ENCODE assay signal across 25 cellular contexts in the genomic region with DNA sequence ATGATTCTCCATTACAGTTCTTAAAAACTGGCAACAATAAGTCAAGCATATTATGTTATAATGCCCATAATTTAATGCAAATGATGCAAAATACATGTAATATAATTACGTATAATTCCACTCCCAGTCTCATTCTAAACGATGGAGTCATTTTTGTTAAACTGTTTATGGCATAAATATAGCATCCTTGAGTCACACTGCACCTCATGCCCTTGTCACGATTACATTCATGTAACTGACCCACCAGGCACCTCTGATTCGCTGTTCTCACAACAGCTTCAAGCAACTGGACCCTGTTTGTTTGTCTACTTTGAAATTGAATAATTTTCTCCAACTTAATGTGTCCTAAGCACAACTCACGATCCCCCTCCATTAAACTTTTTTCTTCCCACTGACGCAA.
"Had no signal": no experiment of that assay in that cellular context is flagged by ENCODE, and none has a peak within 500 bp of the region (broad histone marks: within the 10 kb centered on the region; RNA-seq: fewer than 3 reads in every experiment).

No MANE protein-coding gene starts in this region.

- H3K27me3 Mint-ChIP-seq: naive B cell; natural killer cell treated with Interleukin-12 subunit alpha and Interleukin-12 subunit beta and Interleukin-15 and Interleukin-18, amount 100 ng/mL, for 72 hours had no signal

- H3K79me2 ChIP-seq: parathyroid adenoma had no signal

- H3K4me1 Mint-ChIP-seq: immature natural killer cell; memory B cell; naive B cell; neural progenitor cell; stimulated activated effector memory CD8-positive, alpha-beta T cell treated with anti-CD3 and anti-CD28 coated beads, Interleukin-12 subunit alpha, Interleukin-12 subunit beta, amount 100 ng/mL, for 72 hours had no signal

- H3K4me2 ChIP-seq: neural progenitor cell had no signal

- DNase-seq: dermis blood vessel endothelial cell; effector memory CD4-positive, alpha-beta T cell; foreskin melanocyte; glutamatergic neuron; hypothalamus; immature natural killer cell; left ventricle myocardium superior; lower lobe of right lung; mucosa of descending colon; naive B cell; stimulated activated CD4-positive, alpha-beta T cell treated with anti-CD3 and anti-CD28 coated beads, Interleukin-2, amount 100 ng/mL, for 24 hours; stimulated activated CD4-positive, alpha-beta T cell treated with anti-CD3 and anti-CD28 coated beads, Interleukin-4, amount 100 ng/mL, for 24 hours; stimulated activated naive CD4-positive, alpha-beta T cell treated with Interleukin-2 at 50 U/mL for 16 hours; stomach; thyroid gland; trophoblast cell had no signal

- H2AFZ ChIP-seq: neural progenitor cell, parathyroid adenoma had no signal

- H3K27ac ChIP-seq: esophagus muscularis mucosa, lower lobe of right lung, neural progenitor cell, parathyroid adenoma, stomach, thyroid gland, vagina had no signal

- H3K27me3 ChIP-seq: esophagus muscularis mucosa, neural progenitor cell, stomach, thyroid gland, vagina had no signal

- H3K4me3 Mint-ChIP-seq: immature natural killer cell; memory B cell; mesothelial cell of epicardium; naive B cell; natural killer cell treated with Interleukin-12 subunit alpha and Interleukin-12 subunit beta and Interleukin-15 and Interleukin-18, amount 100 ng/mL, for 72 hours; neural progenitor cell; stimulated activated effector memory CD8-positive, alpha-beta T cell treated with anti-CD3 and anti-CD28 coated beads, Interleukin-12 subunit alpha, Interleukin-12 subunit beta, amount 100 ng/mL, for 72 hours had no signal

- H3K27ac Mint-ChIP-seq: immature natural killer cell; memory B cell; mesothelial cell of epicardium; naive B cell; natural killer cell treated with Interleukin-12 subunit alpha and Interleukin-12 subunit beta and Interleukin-15 and Interleukin-18, amount 100 ng/mL, for 72 hours; neural progenitor cell; progenitor cell of endocrine pancreas; stimulated activated effector memory CD8-positive, alpha-beta T cell treated with anti-CD3 and anti-CD28 coated beads, Interleukin-12 subunit alpha, Interleukin-12 subunit beta, amount 100 ng/mL, for 72 hours had no signal

- H3K9me3 ChIP-seq: esophagus muscularis mucosa, lower lobe of right lung, mucosa of descending colon, stomach, thyroid gland, vagina had no signal

- H3K36me3 Mint-ChIP-seq: immature natural killer cell; memory B cell; naive B cell; natural killer cell treated with Interleukin-12 subunit alpha and Interleukin-12 subunit beta and Interleukin-15 and Interleukin-18, amount 100 ng/mL, for 72 hours; neural progenitor cell; stimulated activated effector memory CD8-positive, alpha-beta T cell treated with anti-CD3 and anti-CD28 coated beads, Interleukin-12 subunit alpha, Interleukin-12 subunit beta, amount 100 ng/mL, for 72 hours had no signal

- H3K9ac ChIP-seq: neural progenitor cell, parathyroid adenoma had no signal

- H3K9me3 Mint-ChIP-seq: neural progenitor cell had no signal

- H3K36me3 ChIP-seq: esophagus muscularis mucosa, lower lobe of right lung, neural progenitor cell, stomach, thyroid gland, vagina had no signal

- H3K4me1 ChIP-seq: lower lobe of right lung, neural progenitor cell, parathyroid adenoma, stomach, thyroid gland, vagina had no signal

- H3K4me3 ChIP-seq: esophagus muscularis mucosa, lower lobe of right lung, mucosa of descending colon, neural progenitor cell, stomach, thyroid gland, vagina had no signal
